ENCODE assay signal across 8 cellular contexts in the genomic region with DNA sequence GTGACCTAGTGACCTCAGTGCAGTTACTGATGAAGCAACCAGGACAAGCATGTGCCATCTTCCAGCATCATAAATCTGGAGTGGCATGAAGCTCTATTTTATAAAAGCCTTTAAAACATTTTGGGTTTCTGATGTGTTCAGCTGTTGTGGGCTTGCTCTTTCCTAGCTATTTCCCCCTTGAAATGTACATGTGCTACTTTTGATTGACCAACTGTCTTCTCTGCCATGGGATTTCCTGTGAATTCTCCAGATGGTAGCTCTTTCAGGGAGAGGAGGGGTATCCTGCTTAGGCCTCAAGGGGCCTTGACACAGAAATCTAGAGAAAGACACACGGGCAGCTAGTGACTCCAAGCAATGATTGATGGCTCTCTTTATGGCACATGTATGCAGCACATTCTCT. TPM values are rescaled to one million over a fixed set of nuclear protein-coding genes. Genes with fewer than 3 reads are reported as not detected.
"Had no signal": no experiment of that assay in that cellular context is flagged by ENCODE, and none has a peak within 500 bp of the region (broad histone marks: within the 10 kb centered on the region; RNA-seq: fewer than 3 reads in every experiment).

No MANE protein-coding gene starts in this region.

- H3K36me3 Mint-ChIP-seq: IgD-negative memory B cell had no signal

- H2AFZ ChIP-seq: GM23338 had no signal

- H3K4me3 ChIP-seq: GM23338 had no signal

- ATAC-seq: GM23338, HepG2 had no signal

- H3K4me3 Mint-ChIP-seq: GM23338 had no signal

- DNase-seq: H9, HCEC 1CT, KG1 had no signal

- H3K27ac Mint-ChIP-seq: GM23338, H9, IgD-negative memory B cell had no signal

- H3K27ac ChIP-seq: HL-60 had no signal

- H3K4me2 ChIP-seq: GM23338 had no signal

RNA-seq across cellular contexts. Expression of gene ASIC2, which starts 1.9 kb away (rescaled TPM):
- total RNA-seq: HepG2, HT1080 had no signal
